ENCODE assay signal across 9 cellular contexts in the genomic region with DNA sequence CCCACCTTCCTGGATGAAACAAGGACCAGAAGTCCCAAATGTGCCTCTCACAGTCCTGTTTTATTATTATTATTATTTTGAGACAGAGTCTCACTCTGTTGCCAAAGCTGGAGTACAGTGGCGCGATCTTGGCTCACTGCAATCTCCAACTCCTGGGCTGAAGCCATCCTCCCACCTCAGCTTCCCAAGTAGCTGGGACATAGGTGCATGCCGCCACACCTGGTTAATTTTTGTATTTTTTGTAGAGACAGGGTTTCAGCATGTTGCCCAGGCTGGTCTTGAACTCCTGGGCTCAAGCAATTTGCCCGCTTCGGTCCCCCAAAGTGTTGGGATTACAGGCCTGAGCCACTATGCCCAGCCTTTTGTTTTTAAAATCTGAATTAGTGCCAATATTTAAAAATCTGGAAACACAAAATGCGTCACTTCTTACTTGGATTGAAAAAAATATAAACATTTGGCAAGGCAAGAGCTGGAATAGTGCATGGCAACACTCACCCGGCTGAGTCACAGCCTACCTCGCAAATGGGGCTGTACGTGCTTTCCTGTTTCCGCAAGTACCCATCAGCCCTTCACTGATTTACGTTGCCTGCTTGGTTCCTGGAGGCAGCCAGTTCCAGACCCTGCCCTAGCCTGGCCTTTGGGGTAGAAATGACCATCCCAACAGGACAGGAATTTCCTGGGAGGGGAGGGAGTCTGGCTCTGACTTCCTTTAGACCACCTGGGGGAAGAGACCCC. TPM values are rescaled to one million over a fixed set of nuclear protein-coding genes. Genes with fewer than 3 reads are reported as not detected.
DNase-seq lines count a peak whose midpoint lies in the region; ATAC-seq and TF ChIP-seq lines count a peak whose summit lies in the region.
"Had no signal": no experiment of that assay in that cellular context is flagged by ENCODE, and none has a peak within 500 bp of the region (broad histone marks: within the 10 kb centered on the region; RNA-seq: fewer than 3 reads in every experiment).

No MANE protein-coding gene starts in this region.

- no peak overlapping the region for H2AFZ ChIP-seq in hepatocyte

- 75% methylated on average over 11 of the region's 11 CpGs for WGBS in hepatocyte (ENCODE audit: low lambda C conversion rate, missing lambda C conversion rate)
- WGBS in prostate gland: 66% methylated on average over 11 of the region's 11 CpGs

- ATAC-seq in GM19395 (IDR thresholded peaks at IDR 0.05; ENCODE audit: unreplicated experiment): no peak
- ATAC-seq: stimulated activated naive CD8-positive, alpha-beta T cell treated with anti-CD3 and anti-CD28 coated beads, Interleukin-15, amount 100 ng/mL, for 72 hours had no signal

- H3K36me3 ChIP-seq in hepatocyte (replicated peaks; ENCODE audit: insufficient read depth, low read depth) (no peaks in the 10 kb centered on the region), stomach smooth muscle (ENCODE audit: control insufficient read depth in 2 of 2, insufficient read depth in 2 of 2, low read length in 2 of 2) (no peaks in the 10 kb centered on the region), A673 (ENCODE audit: insufficient read depth, low read length, poor library complexity, severe bottlenecking) (peaks cover 4% of the 10 kb centered on the region), prostate gland (no peaks in the 10 kb centered on the region)

- peaks cover 2% of the 10 kb centered on the region for H3K27me3 Mint-ChIP-seq in brain
- H3K27me3 Mint-ChIP-seq: stimulated activated naive CD8-positive, alpha-beta T cell treated with anti-CD3 and anti-CD28 coated beads, Interleukin-15, amount 100 ng/mL, for 72 hours had no signal

- intact Hi-C loops in A673 (cut with micrococcal nuclease; ENCODE audit: unreplicated experiment) (no loop called here), prostate gland (cut with DNase I) (no loop called here)

- H3K9me3 Mint-ChIP-seq in brain: no peaks in the 10 kb centered on the region
- H3K9me3 Mint-ChIP-seq: stimulated activated naive CD8-positive, alpha-beta T cell treated with anti-CD3 and anti-CD28 coated beads, Interleukin-15, amount 100 ng/mL, for 72 hours had no signal

- H3K9me2 ChIP-seq in hepatocyte (replicated peaks; ENCODE audit: insufficient read depth): no peaks in the 10 kb centered on the region

- no peaks in the 10 kb centered on the region for H3K9me3 ChIP-seq in hepatocyte (ENCODE audit: low read depth)
- H3K9me3 ChIP-seq in stomach smooth muscle (ENCODE audit: control insufficient read depth in 2 of 2, low read length in 2 of 2): no peaks in the 10 kb centered on the region
- no peaks in the 10 kb centered on the region for H3K9me3 ChIP-seq in A673 (ENCODE audit: low read depth, low read length, poor library complexity, severe bottlenecking)
- no peaks in the 10 kb centered on the region for H3K9me3 ChIP-seq in prostate gland

- H4K20me1 ChIP-seq in hepatocyte (ENCODE audit: insufficient read depth, poor library complexity, severe bottlenecking): no peaks in the 10 kb centered on the region

- peak overlapping the region in 3 of 5 experiments; percentile 49 to 63 (median 52) for H3K4me3 Mint-ChIP-seq in brain
- H3K4me3 Mint-ChIP-seq: stimulated activated naive CD8-positive, alpha-beta T cell treated with anti-CD3 and anti-CD28 coated beads, Interleukin-15, amount 100 ng/mL, for 72 hours had no signal

- H3K4me3 ChIP-seq in hepatocyte: no peak overlapping the region
- no peak overlapping the region for H3K4me3 ChIP-seq in stomach smooth muscle (ENCODE audit: low read length in 2 of 2)
- H3K4me3 ChIP-seq in A673 (ENCODE audit: low read depth, low read length, poor library complexity, severe bottlenecking): no peak overlapping the region
- no peak overlapping the region for H3K4me3 ChIP-seq in prostate gland

- TF ChIP-seq CTCF in brain (conservative IDR thresholded peaks at IDR 0.05): no peak
- no peak for TF ChIP-seq CTCF in hepatocyte (IDR thresholded peaks at IDR 0.05; ENCODE audit: poor library complexity)
- TF ChIP-seq CTCF in A673 (conservative IDR thresholded peaks at IDR 0.05; ENCODE audit: low read depth, low read length): no peak
- no peak for TF ChIP-seq CTCF in prostate gland (IDR thresholded peaks at IDR 0.05)

- no peak overlapping the region for H3K4me2 ChIP-seq in hepatocyte

- CTCF ChIA-PET in A673 (lab: Charles Lee): no interaction called here

- no TSS peak for BruUV-seq in A673 (replicated peaks; lab: Mats Ljungman, UMichigan)

- H3K9ac ChIP-seq in stomach smooth muscle (ENCODE audit: low read length in 2 of 2): no peak overlapping the region

- H3K27ac ChIP-seq in hepatocyte: peak overlapping the region; percentile 69
- H3K27ac ChIP-seq in stomach smooth muscle (ENCODE audit: low read length): peak overlapping the region; percentile 46
- no peak overlapping the region for H3K27ac ChIP-seq in A673 (ENCODE audit: low read depth, low read length, poor library complexity, severe bottlenecking)
- H3K27ac ChIP-seq in prostate gland: peak overlapping the region in 1 of 2 donors; percentile 22

- H3K4me1 ChIP-seq in hepatocyte (ENCODE audit: insufficient read depth) (peaks cover 17% of the 10 kb centered on the region), stomach smooth muscle (ENCODE audit: control insufficient read depth, insufficient read depth, low read length) (peaks cover 31% of the 10 kb centered on the region), A673 (ENCODE audit: insufficient read depth, low read length, poor library complexity, severe bottlenecking) (peaks cover 20% of the 10 kb centered on the region), prostate gland (replicated peaks) (no peaks in the 10 kb centered on the region)

- no peaks in the 10 kb centered on the region for H3K36me3 Mint-ChIP-seq in brain

- no peak for TF ChIP-seq POLR2A in prostate gland (IDR thresholded peaks at IDR 0.05)

- POLR2A ChIA-PET in A673 (lab: Charles Lee; ENCODE audit: low non-redundant PET): no interaction called here

- H3K27me3 ChIP-seq in hepatocyte (no peaks in the 10 kb centered on the region), stomach smooth muscle (ENCODE audit: control insufficient read depth in 1 of 2, insufficient read depth in 2 of 2, low read length in 2 of 2) (no peaks in the 10 kb centered on the region), A673 (replicated peaks; ENCODE audit: insufficient read depth, low read depth, low read length, poor library complexity) (no peaks in the 10 kb centered on the region), prostate gland (replicated peaks; ENCODE audit: insufficient read depth) (no peaks in the 10 kb centered on the region)

- peaks cover 29% of the 10 kb centered on the region for H3K79me2 ChIP-seq in hepatocyte

- DNase-seq in HCEC 1CT: peak; percentile 99
- DNase-seq in hepatocyte (ENCODE audit: low spot score): peak; percentile 41
- no peak for DNase-seq in A673 (ENCODE audit: low spot score)
- DNase-seq in prostate gland (ENCODE audit: low spot score): no peak
- no peak for DNase-seq in NCI-H187 treated with DMSO at 0.1 percent for 48 hours (lab: John Stamatoyannopoulos, UW)
- DNase-seq: stimulated activated naive CD8-positive, alpha-beta T cell treated with anti-CD3 and anti-CD28 coated beads, Interleukin-15, amount 100 ng/mL, for 72 hours had no signal

- no peaks in the 10 kb centered on the region for H3K4me1 Mint-ChIP-seq in brain

- H3K27ac Mint-ChIP-seq in brain: peak overlapping the region in 2 of 5 experiments; percentile 40 to 45

RNA-seq across cellular contexts. Expression of gene SDCBP2, which starts 6.3 kb away (rescaled TPM):
- polyA plus RNA-seq in brain (ENCODE audit: insufficient read depth, low read depth, low replicate concordance) (9.5 TPM), hepatocyte (74.4 and 83.3 TPM in 2 replicates)
- total RNA-seq in hepatocyte (57.2 and 64.1 TPM in 2 replicates), A673 (2021) (3.4 and 3.5 TPM in 2 replicates), prostate gland (1 to 10 TPM; 4.0 to 7.3 TPM)

RNA-seq across cellular contexts. Expression of gene SNPH, which starts 56.6 kb away (rescaled TPM):
- 26.9 TPM for polyA plus RNA-seq in brain (ENCODE audit: insufficient read depth, low read depth, low replicate concordance)
- 3.7 and 3.9 TPM in 2 replicates for total RNA-seq in hepatocyte
- 2.3 TPM in 2 replicates for polyA plus RNA-seq in hepatocyte
- 0.43 and 0.81 TPM in 2 replicates for total RNA-seq in A673 (2021)
- total RNA-seq in prostate gland: 10 to 100 TPM in 1 of 2 donors, 1 to 10 TPM in 1; 4.5 to 12.3 TPM

Comparison
In these comparisons a context has a peak if more than half of its experiments do, and no peak if none do; other contexts are left out.
1. DNase-seq: peak in HCEC 1CT (single experiment) and hepatocyte (single experiment); none in A673 (single experiment), prostate gland (single experiment) and NCI-H187 treated with DMSO at 0.1 percent for 48 hours (single experiment).